21 cellular contexts compared by ENCODE assay signal in the genomic region with DNA sequence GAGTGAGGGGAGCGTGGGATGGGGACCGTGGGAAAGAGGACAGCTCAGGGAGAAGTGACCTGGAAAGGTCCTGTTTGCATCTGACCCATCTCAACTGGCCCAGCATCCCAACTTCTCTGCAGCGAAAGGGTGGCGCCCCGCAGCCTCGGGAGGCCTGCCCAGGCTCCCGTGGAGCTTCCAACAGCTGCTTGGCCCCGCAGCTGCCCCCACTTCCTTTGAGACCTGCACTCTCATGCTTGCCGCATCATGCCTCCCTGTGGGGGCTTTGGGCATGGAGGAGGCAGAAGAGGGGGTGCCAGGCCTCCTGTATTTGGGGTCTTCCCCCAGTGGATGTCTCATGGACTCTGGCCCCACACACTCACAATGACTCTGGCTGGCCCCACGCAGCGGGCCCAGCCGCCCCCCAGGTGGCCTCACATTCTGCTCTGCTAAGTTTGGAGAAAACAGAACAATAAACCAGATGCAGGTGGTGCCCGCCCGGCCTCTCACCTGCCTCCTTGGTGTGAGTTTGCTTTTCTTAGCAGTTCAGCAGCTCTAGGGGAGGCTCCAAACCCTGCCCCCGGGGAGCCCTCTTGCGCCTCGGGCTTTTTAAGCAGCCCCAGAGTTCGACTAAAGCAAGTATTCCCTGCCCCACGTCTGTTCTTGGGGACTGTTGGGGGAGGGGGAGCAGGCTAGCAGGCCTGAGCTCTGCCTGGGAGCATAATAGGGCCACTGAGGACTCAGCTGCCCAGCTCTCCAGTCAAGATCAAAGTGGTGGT. TPM values are rescaled to one million over a fixed set of nuclear protein-coding genes. Genes with fewer than 3 reads are reported as not detected.
DNase-seq lines count a peak whose midpoint lies in the region; ATAC-seq lines count a peak whose summit lies in the region.
"Had no signal": no experiment of that assay in that cellular context is flagged by ENCODE, and none has a peak within 500 bp of the region (broad histone marks: within the 10 kb centered on the region; RNA-seq: fewer than 3 reads in every experiment).

No MANE protein-coding gene starts in this region.

- peak; percentile 19 for DNase-seq in NCI-H146 (lab: John Stamatoyannopoulos, UW)
- DNase-seq in NCI-H146 treated with DMSO at 0.1 percent for 48 hours (lab: John Stamatoyannopoulos, UW; ENCODE audit: unreplicated experiment) = no peak
- DNase-seq in H7 = peak; percentile 78
- DNase-seq in ecto neural progenitor cell (ENCODE audit: low spot score) = peak; percentile 46
- DNase-seq in retina = peak; percentile 41
- no peak for DNase-seq in NCI-H345 (lab: John Stamatoyannopoulos, UW)
- DNase-seq: CD8-positive, alpha-beta memory T cell; DMS79 treated with DMSO at 0.1 percent for 48 hours; IMR-90; Kasumi-1; NCI-H1105; NCI-H187; SHP77 had no signal

- ATAC-seq in HG02763 (IDR thresholded peaks at IDR 0.05; ENCODE audit: unreplicated experiment) (no peak), HG03354 (IDR thresholded peaks at IDR 0.05; ENCODE audit: poor library complexity, severe bottlenecking, unreplicated experiment) (no peak)
- ATAC-seq: GM12878, SK-N-SH treated with all-trans-retinoic acid at 6 μM for 48 hours had no signal

- H3K27me3 ChIP-seq in H7 (ENCODE audit: control insufficient read depth, insufficient read depth, low read length) = peaks cover 4% of the 10 kb centered on the region
- H3K27me3 ChIP-seq: Peyer's patch had no signal

- no peaks in the 10 kb centered on the region for H3K36me3 ChIP-seq in H7 (replicated peaks; ENCODE audit: control insufficient read depth, insufficient read depth, low read length)
- H3K36me3 ChIP-seq: Peyer's patch had no signal

- no peak overlapping the region for H3K4me3 ChIP-seq in H7 (ENCODE audit: insufficient read depth, low read depth, low read length)
- H3K4me3 ChIP-seq: GM12878, Peyer's patch had no signal

RNA-seq across cellular contexts. Expression of a gene that starts 40.6 kb away (rescaled TPM):
- 105 and 109 TPM in 2 replicates for total RNA-seq in H7 (2014; rRNA removed; shearing (Covaris generic))
- total RNA-seq: H4, HT-29, NCI-H460 had no signal

RNA-seq across cellular contexts. Expression of a gene that starts 55.0 kb away (rescaled TPM):
- not detected in 2 replicates for total RNA-seq in H7 (2014; rRNA removed; shearing (Covaris generic))
- total RNA-seq: CD8-positive, alpha-beta memory T cell; GM12878; H4; HT-29; NCI-H460; Peyer's patch had no signal

RNA-seq across cellular contexts. Expression of a gene that starts 56.4 kb away (rescaled TPM):
- not detected in 2 replicates for total RNA-seq in H7 (2014; rRNA removed; shearing (Covaris generic))
- total RNA-seq: CD8-positive, alpha-beta memory T cell; GM12878; H4; HT-29; IMR-90; NCI-H460; Peyer's patch had no signal

Comparison
In these comparisons a context has a peak if more than half of its experiments do, and no peak if none do; other contexts are left out.
1. DNase-seq: peak in NCI-H146 (single experiment), H7 (single experiment), ecto neural progenitor cell (single experiment) and retina (single experiment); none in NCI-H146 treated with DMSO at 0.1 percent for 48 hours (single experiment) and NCI-H345 (single experiment).